Comparison of ENCODE assay signal across 8 cellular contexts in genomic region chr1:87325982-87326738, GRCh38. TPM values are rescaled to one million over a fixed set of nuclear protein-coding genes. Genes with fewer than 3 reads are reported as not detected.
DNase-seq lines count a peak whose midpoint lies in the region; ATAC-seq and TF ChIP-seq lines count a peak whose summit lies in the region.

No MANE protein-coding gene starts in this region.

- H3K4me1 ChIP-seq in Panc1 (ENCODE audit: control insufficient read depth, insufficient read depth, low read length) (peaks cover 22% of the 10 kb centered on the region), liver (ENCODE audit: control insufficient read depth in 4 of 4, insufficient read depth in 4 of 4, low read length in 3 of 4) (peaks cover 0 to 20% (median 14%) of the 10 kb centered on the region in 4 donors), upper lobe of left lung (peaks cover 0 to 8% (median 3%) of the 10 kb centered on the region in 4 donors)

- 41% methylated on average over 10 of the region's 10 CpGs for WGBS in liver
- 40 to 42% methylated on average over 10 of the region's 10 CpGs for WGBS in upper lobe of left lung, 2 donors

- no peaks in the 10 kb centered on the region for H3K36me3 Mint-ChIP-seq in brain

- H3K4me3 ChIP-seq in Panc1 (ENCODE audit: low read depth in 2 of 2, low read length in 2 of 2) = no peak overlapping the region
- H3K4me3 ChIP-seq in liver (ENCODE audit: low read depth in 1 of 3, low read length in 3 of 3) = no peak overlapping the region
- no peak overlapping the region for H3K4me3 ChIP-seq in upper lobe of left lung

- POLR2A ChIA-PET in Panc1 (lab: Charles Lee) = no interaction called here

- peaks cover 2% of the 10 kb centered on the region; the same call in 1 of the 2 replicates for H3K27me3 ChIP-seq in Panc1 (ENCODE audit: control insufficient read depth, insufficient read depth, low read length)
- H3K27me3 ChIP-seq in liver (ENCODE audit: control insufficient read depth in 4 of 4, insufficient read depth in 4 of 4, low read length in 3 of 4) = no peaks in the 10 kb centered on the region
- no peaks in the 10 kb centered on the region for H3K27me3 ChIP-seq in upper lobe of left lung

- BruUV-seq in Panc1 (replicated peaks; lab: Mats Ljungman, UMichigan) = no TSS peak

- peaks cover 12% of the 10 kb centered on the region for H3K27me3 Mint-ChIP-seq in brain

- intact Hi-C loops in Panc1 (cut with micrococcal nuclease; ENCODE audit: unreplicated experiment) = loop anchor here (10.0 kb wide), 1 partner anchor 191 kb away; no protein-coding TSS in a partner anchor

- peak; percentile 90 to 93 for TF ChIP-seq RAD21 in liver (IDR thresholded peaks at IDR 0.05)

- TF ChIP-seq EP300 in upper lobe of left lung (IDR thresholded peaks at IDR 0.05) = no peak

- TF ChIP-seq CTCF in Panc1 (IDR thresholded peaks at IDR 0.05) = peak; percentile 86
- TF ChIP-seq CTCF in brain (conservative IDR thresholded peaks at IDR 0.05) = peak; percentile 70 to 80
- TF ChIP-seq CTCF in liver (IDR thresholded peaks at IDR 0.05; ENCODE audit: low read depth, low read length, missing input control) = peak; percentile 74
- TF ChIP-seq CTCF in upper lobe of left lung (IDR thresholded peaks at IDR 0.05) = peak; percentile 59 to 83 (median 75)

- no peak for ATAC-seq in Panc1
- no peak for ATAC-seq in upper lobe of left lung (ENCODE audit: low FRiP score in 2 of 2)
- no peak for ATAC-seq in HG02623 (IDR thresholded peaks at IDR 0.05; ENCODE audit: unreplicated experiment)

- H3K36me3 ChIP-seq in Panc1 (ENCODE audit: control insufficient read depth, insufficient read depth, low read length) (no peaks in the 10 kb centered on the region; the same call in 1 of the 2 replicates), liver (ENCODE audit: control insufficient read depth in 4 of 4, insufficient read depth in 3 of 4, low read depth in 1 of 4, low read length in 3 of 4) (no peaks in the 10 kb centered on the region), upper lobe of left lung (no peaks in the 10 kb centered on the region)

- peak; percentile 30 for DNase-seq in NOMO-1 treated with DMSO at 0.1 percent for 48 hours (lab: John Stamatoyannopoulos, UW; ENCODE audit: unreplicated experiment)
- DNase-seq in NOMO-1 treated with dmso at 0.1 percent for 144 hours (lab: John Stamatoyannopoulos, UW; ENCODE audit: unreplicated experiment) = no peak
- DNase-seq in KG1 (lab: John Stamatoyannopoulos, UW) = peak; percentile 20
- DNase-seq in Panc1 (ENCODE audit: low read depth, low spot score) = peak; percentile 69
- no peak for DNase-seq in upper lobe of left lung

- H3K4me1 Mint-ChIP-seq in brain = peaks cover 21% of the 10 kb centered on the region

- H3K27ac Mint-ChIP-seq in brain = peak overlapping the region; percentile 20 to 91 (median 78)

- H3K9me3 ChIP-seq in Panc1 (ENCODE audit: control insufficient read depth, insufficient read depth, low read depth, low read length) (no peaks in the 10 kb centered on the region), liver (ENCODE audit: control insufficient read depth in 4 of 4, low read length in 3 of 4) (no peaks in the 10 kb centered on the region), upper lobe of left lung (no peaks in the 10 kb centered on the region)

- peak overlapping the region; percentile 15 to 91 (median 62) for H3K4me3 Mint-ChIP-seq in brain

- in situ Hi-C loops in Panc1 (cut with HindIII; ENCODE audit: low pct_unique_long_range_greater_than_20kb, low sequenced_read_pairs) = no loop called here

- TF ChIP-seq POLR2A in upper lobe of left lung (IDR thresholded peaks at IDR 0.05) = no peak

- CTCF ChIA-PET in Panc1 (lab: Charles Lee) = interaction anchor here (1.5 kb wide), 1 partner anchor 15 kb away, joined by 3 read pairs; no protein-coding TSS in a partner anchor

- H3K9me3 Mint-ChIP-seq in brain = no peaks in the 10 kb centered on the region

- no peak overlapping the region for H3K27ac ChIP-seq in Panc1 (ENCODE audit: low read length)
- H3K27ac ChIP-seq in liver (ENCODE audit: low read depth in 1 of 2, low read length in 2 of 2) = no peak overlapping the region
- no peak overlapping the region for H3K27ac ChIP-seq in upper lobe of left lung

- H3K9ac ChIP-seq in liver (ENCODE audit: low read depth in 1 of 2, low read length in 2 of 2) = no peak overlapping the region

TF ChIP-seq in liver, 16 proteins besides CTCF, POLR2A, EP300 and RAD21:
- TF ChIP-seq FOXA1 (IDR thresholded peaks at IDR 0.05) (no peak), YY1 (IDR thresholded peaks at IDR 0.05) (peak; percentile 22), HNF4G (IDR thresholded peaks at IDR 0.05) (no peak), FOXA2 (IDR thresholded peaks at IDR 0.05) (no peak), HNF4A (conservative IDR thresholded peaks at IDR 0.05) (no peak), JUND (IDR thresholded peaks at IDR 0.05) (no peak)
- TF ChIP-seq, protein P1, sequence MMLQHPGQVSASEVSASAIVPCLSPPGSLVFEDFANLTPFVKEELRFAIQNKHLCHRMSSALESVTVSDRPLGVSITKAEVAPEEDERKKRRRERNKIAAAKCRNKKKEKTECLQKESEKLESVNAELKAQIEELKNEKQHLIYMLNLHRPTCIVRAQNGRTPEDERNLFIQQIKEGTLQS (IDR thresholded peaks at IDR 0.05) = no peak

RNA-seq across cellular contexts. Expression of gene LMO4, which starts 2.5 kb away (rescaled TPM):
- total RNA-seq in Panc1 (2021; ENCODE audit: unreplicated experiment) (38.3 TPM), liver (10 to 100 TPM; 17.5 to 23.2 TPM), upper lobe of left lung (10 to 100 TPM; 23.7 to 54.4 (median 42.4) TPM)
- polyA plus RNA-seq in Panc1 (2012; ENCODE audit: insufficient read length) = 37.9 TPM
- polyA plus RNA-seq in brain (ENCODE audit: insufficient read depth, low read depth, low replicate concordance) (200 TPM), liver (10 to 100 TPM; 16.8 to 18.1 TPM)

Comparison
In these comparisons a context has a peak if more than half of its experiments do, and no peak if none do; other contexts are left out.
1. DNase-seq: peak in NOMO-1 treated with DMSO at 0.1 percent for 48 hours (single experiment), KG1 (single experiment) and Panc1 (single experiment); none in NOMO-1 treated with dmso at 0.1 percent for 144 hours (single experiment) and upper lobe of left lung (0 of 2).
2. Peak in every context shown above with its lines, with median percentiles within 50 percentile points of each other: CTCF ChIP-seq.